27 cellular contexts compared by ENCODE assay signal in the genomic region with DNA sequence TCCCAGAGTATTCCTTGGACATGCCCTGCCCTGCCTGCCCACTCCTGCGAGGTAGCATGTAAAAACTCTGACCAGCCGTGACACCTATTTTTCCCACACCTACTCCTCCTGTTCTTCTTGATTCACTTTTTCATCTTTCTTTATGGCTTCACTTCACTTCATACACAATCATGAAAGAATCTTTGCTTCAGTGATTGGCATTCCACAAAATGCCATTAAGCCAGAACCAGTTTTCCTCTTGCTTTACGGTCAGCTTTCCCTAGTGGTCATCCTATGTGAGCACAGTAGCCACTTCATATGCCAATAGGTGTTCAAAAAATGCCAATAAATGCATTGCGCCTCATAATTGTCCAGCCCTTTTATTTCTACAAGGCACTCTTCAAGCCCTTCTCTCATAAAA. TPM values are rescaled to one million over a fixed set of nuclear protein-coding genes. Genes with fewer than 3 reads are reported as not detected.
DNase-seq lines count a peak whose midpoint lies in the region; ATAC-seq and TF ChIP-seq lines count a peak whose summit lies in the region.
"Had no signal": no experiment of that assay in that cellular context is flagged by ENCODE, and none has a peak within 500 bp of the region (broad histone marks: within the 10 kb centered on the region; RNA-seq: fewer than 3 reads in every experiment).

No MANE protein-coding gene starts in this region.

- H3K4me3 Mint-ChIP-seq in chondrocyte (ENCODE audit: unreplicated experiment) (no peak overlapping the region), immature natural killer cell (peak overlapping the region; percentile 44 to 84 (median 63))
- H3K4me3 Mint-ChIP-seq: activated naive CD8-positive, alpha-beta T cell treated with anti-CD3 and anti-CD28 coated beads, Interleukin-2, amount 50 U/mL, for 24 hours; dendritic cell treated with granulocyte-macrophage colony-stimulating factor and Interleukin-4, amounts not matched to agents 40 ng/mL and 50 ng/mL, for 4 days; IgD-negative memory B cell had no signal

- TF ChIP-seq EP300 in Ishikawa (IDR thresholded peaks at IDR 0.05; ENCODE audit: borderline replicate concordance), result no peak

- no peak overlapping the region for H3K27ac Mint-ChIP-seq in chondrocyte (ENCODE audit: unreplicated experiment)
- H3K27ac Mint-ChIP-seq in immature natural killer cell, result peak overlapping the region; percentile 51 to 83 (median 74)
- H3K27ac Mint-ChIP-seq: activated naive CD8-positive, alpha-beta T cell treated with anti-CD3 and anti-CD28 coated beads, Interleukin-2, amount 50 U/mL, for 24 hours; dendritic cell treated with granulocyte-macrophage colony-stimulating factor and Interleukin-4, amounts not matched to agents 40 ng/mL and 50 ng/mL, for 4 days; IgD-negative memory B cell had no signal

- no peak for ATAC-seq in GM19467 (IDR thresholded peaks at IDR 0.05; ENCODE audit: unreplicated experiment)
- no peak for ATAC-seq in HG03432 (IDR thresholded peaks at IDR 0.05; ENCODE audit: unreplicated experiment)
- ATAC-seq: left ventricle myocardium superior, right lobe of liver had no signal

- DNase-seq in chondrocyte (ENCODE audit: low spot score), result no peak
- DNase-seq in immature natural killer cell, result no peak
- no peak for DNase-seq in retinal pigment epithelial cell (ENCODE audit: low read depth)
- DNase-seq in NCI-H1694 treated with DMSO at 0.1 percent for 48 hours (lab: John Stamatoyannopoulos, UW), result no peak
- DNase-seq: activated CD4-positive, alpha-beta T cell treated with anti-CD3 and anti-CD28 coated beads, Interleukin-2, amount 50 U/mL, for 1 hour; activated CD4-positive, CD25-positive, alpha-beta regulatory T cell; activated naive CD4-positive, alpha-beta T cell; activated naive CD8-positive, alpha-beta T cell treated with anti-CD3 and anti-CD28 coated beads, Interleukin-2, amount 50 U/mL, for 24 hours; activated T-cell treated with anti-CD3 and anti-CD28 coated beads, Interleukin-2, amount 50 U/mL, for 48 hours; central memory CD4-positive, alpha-beta T cell; HCEC 1CT; hypothalamus; left ventricle myocardium superior; NCI-H1092; NCI-H1694; right lobe of liver; SK-N-SH; stimulated activated CD4-positive, alpha-beta T cell treated with anti-CD3 and anti-CD28 coated beads, Interleukin-2, amount 100 ng/mL, for 48 hours had no signal

- H3K36me3 Mint-ChIP-seq in chondrocyte (ENCODE audit: low read depth), result no peaks in the 10 kb centered on the region
- H3K36me3 Mint-ChIP-seq in immature natural killer cell, result no peaks in the 10 kb centered on the region
- H3K36me3 Mint-ChIP-seq: IgD-negative memory B cell had no signal

- H3K4me1 Mint-ChIP-seq in chondrocyte (ENCODE audit: low read depth), result peaks cover 36% of the 10 kb centered on the region
- H3K4me1 Mint-ChIP-seq in immature natural killer cell, result peaks cover 74 to 79% of the 10 kb centered on the region in 2 donors

- H3K9me3 Mint-ChIP-seq in chondrocyte (ENCODE audit: low read depth), result no peaks in the 10 kb centered on the region
- no peaks in the 10 kb centered on the region for H3K9me3 Mint-ChIP-seq in immature natural killer cell
- H3K9me3 Mint-ChIP-seq: activated naive CD8-positive, alpha-beta T cell treated with anti-CD3 and anti-CD28 coated beads, Interleukin-2, amount 50 U/mL, for 24 hours; dendritic cell treated with granulocyte-macrophage colony-stimulating factor and Interleukin-4, amounts not matched to agents 40 ng/mL and 50 ng/mL, for 4 days; IgD-negative memory B cell; T-helper 1 cell treated with Interleukin-12 subunit alpha and Interleukin-12 subunit beta and Interleukin-4 antibody, amounts not matched to agents 30 μg/mL and 1 μg/mL, for 36 hours had no signal

- peak; percentile 8 for TF ChIP-seq CTCF in chondrocyte (IDR thresholded peaks at IDR 0.05)
- peak; percentile 30 for TF ChIP-seq CTCF in retinal pigment epithelial cell (conservative IDR thresholded peaks at IDR 0.05; ENCODE audit: low read depth, low read length)

- TF ChIP-seq RAD21 in Ishikawa (IDR thresholded peaks at IDR 0.05; ENCODE audit: low read depth), result 0 out of 2 replicates have a peak, but pooled peaks have one; percentile 2

- H3K4me3 ChIP-seq in retinal pigment epithelial cell (ENCODE audit: low read length), result no peak overlapping the region
- H3K4me3 ChIP-seq: BLaER1 treated with 17β-estradiol and CSF1 and Interleukin-3, amounts not matched to agents 10 nM and 100 nM; GM12878; right lobe of liver; tibial nerve had no signal

- no peaks in the 10 kb centered on the region for H3K27me3 Mint-ChIP-seq in chondrocyte (ENCODE audit: low read depth)
- H3K27me3 Mint-ChIP-seq in immature natural killer cell (ENCODE audit: low read depth in 3 of 3), result peaks cover 0 to 3% (median 0%) of the 10 kb centered on the region in 3 donors
- H3K27me3 Mint-ChIP-seq: IgD-negative memory B cell had no signal

TF ChIP-seq in Ishikawa, 13 proteins besides CTCF, POLR2A, EP300 and RAD21:
- TF ChIP-seq TAF1 (IDR thresholded peaks at IDR 0.05; ENCODE audit: low read depth), result no peak
- TF ChIP-seq, protein P1, sequence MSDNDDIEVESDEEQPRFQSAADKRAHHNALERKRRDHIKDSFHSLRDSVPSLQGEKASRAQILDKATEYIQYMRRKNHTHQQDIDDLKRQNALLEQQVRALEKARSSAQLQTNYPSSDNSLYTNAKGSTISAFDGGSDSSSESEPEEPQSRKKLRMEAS (IDR thresholded peaks at IDR 0.05), result no peak
- no peak for TF ChIP-seq TCF12 (IDR thresholded peaks at IDR 0.05; ENCODE audit: low read depth)
- TF ChIP-seq, protein P2, sequence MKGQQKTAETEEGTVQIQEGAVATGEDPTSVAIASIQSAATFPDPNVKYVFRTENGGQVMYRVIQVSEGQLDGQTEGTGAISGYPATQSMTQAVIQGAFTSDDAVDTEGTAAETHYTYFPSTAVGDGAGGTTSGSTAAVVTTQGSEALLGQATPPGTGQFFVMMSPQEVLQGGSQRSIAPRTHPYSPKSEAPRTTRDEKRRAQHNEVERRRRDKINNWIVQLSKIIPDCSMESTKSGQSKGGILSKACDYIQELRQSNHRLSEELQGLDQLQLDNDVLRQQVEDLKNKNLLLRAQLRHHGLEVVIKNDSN (IDR thresholded peaks at IDR 0.05), result no peak
- TF ChIP-seq TEAD4 (IDR thresholded peaks at IDR 0.05), result no peak
- TF ChIP-seq, protein P3, sequence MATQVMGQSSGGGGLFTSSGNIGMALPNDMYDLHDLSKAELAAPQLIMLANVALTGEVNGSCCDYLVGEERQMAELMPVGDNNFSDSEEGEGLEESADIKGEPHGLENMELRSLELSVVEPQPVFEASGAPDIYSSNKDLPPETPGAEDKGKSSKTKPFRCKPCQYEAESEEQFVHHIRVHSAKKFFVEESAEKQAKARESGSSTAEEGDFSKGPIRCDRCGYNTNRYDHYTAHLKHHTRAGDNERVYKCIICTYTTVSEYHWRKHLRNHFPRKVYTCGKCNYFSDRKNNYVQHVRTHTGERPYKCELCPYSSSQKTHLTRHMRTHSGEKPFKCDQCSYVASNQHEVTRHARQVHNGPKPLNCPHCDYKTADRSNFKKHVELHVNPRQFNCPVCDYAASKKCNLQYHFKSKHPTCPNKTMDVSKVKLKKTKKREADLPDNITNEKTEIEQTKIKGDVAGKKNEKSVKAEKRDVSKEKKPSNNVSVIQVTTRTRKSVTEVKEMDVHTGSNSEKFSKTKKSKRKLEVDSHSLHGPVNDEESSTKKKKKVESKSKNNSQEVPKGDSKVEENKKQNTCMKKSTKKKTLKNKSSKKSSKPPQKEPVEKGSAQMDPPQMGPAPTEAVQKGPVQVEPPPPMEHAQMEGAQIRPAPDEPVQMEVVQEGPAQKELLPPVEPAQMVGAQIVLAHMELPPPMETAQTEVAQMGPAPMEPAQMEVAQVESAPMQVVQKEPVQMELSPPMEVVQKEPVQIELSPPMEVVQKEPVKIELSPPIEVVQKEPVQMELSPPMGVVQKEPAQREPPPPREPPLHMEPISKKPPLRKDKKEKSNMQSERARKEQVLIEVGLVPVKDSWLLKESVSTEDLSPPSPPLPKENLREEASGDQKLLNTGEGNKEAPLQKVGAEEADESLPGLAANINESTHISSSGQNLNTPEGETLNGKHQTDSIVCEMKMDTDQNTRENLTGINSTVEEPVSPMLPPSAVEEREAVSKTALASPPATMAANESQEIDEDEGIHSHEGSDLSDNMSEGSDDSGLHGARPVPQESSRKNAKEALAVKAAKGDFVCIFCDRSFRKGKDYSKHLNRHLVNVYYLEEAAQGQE (IDR thresholded peaks at IDR 0.05; ENCODE audit: low read depth), result no peak
- TF ChIP-seq CREB1 (IDR thresholded peaks at IDR 0.05; ENCODE audit: low read depth), result no peak
- TF ChIP-seq FOXM1 (IDR thresholded peaks at IDR 0.05; ENCODE audit: borderline replicate concordance, low read depth), result no peak
- TF ChIP-seq EGR1 (IDR thresholded peaks at IDR 0.05), result no peak
- no peak for TF ChIP-seq ZBTB7A (IDR thresholded peaks at IDR 0.05; ENCODE audit: low read depth)
- no peak for TF ChIP-seq NFIC (IDR thresholded peaks at IDR 0.05)
- TF ChIP-seq YY1 (IDR thresholded peaks at IDR 0.05; ENCODE audit: low read depth), result no peak
- no peak for TF ChIP-seq CEBPB (IDR thresholded peaks at IDR 0.05)

RNA-seq across cellular contexts. Expression of a gene that starts 42.5 kb away (rescaled TPM):
- total RNA-seq in chondrocyte, result 28.8 to 44.5 TPM (median 29.3 TPM) in 3 replicates
- polyA plus RNA-seq in immature natural killer cell, result 1 to 10 TPM in 2 of 3 donors, not detected in 1; 1.2 to 4.3 TPM
